8 cellular contexts compared by ENCODE assay signal in genomic region chr2:131673400-131674173, GRCh38.
DNase-seq lines count a peak whose midpoint lies in the region; ATAC-seq and TF ChIP-seq lines count a peak whose summit lies in the region.

No MANE protein-coding gene starts in this region.

- TF ChIP-seq CTCF in 22Rv1 (IDR thresholded peaks at IDR 0.05): peak; percentile 73
- TF ChIP-seq CTCF in GM13977 (IDR thresholded peaks at IDR 0.05; ENCODE audit: extremely low read depth, insufficient read depth, missing control alignments): peak; percentile 98
- peak; percentile 81 for TF ChIP-seq CTCF in choroid plexus epithelial cell (conservative IDR thresholded peaks at IDR 0.05; ENCODE audit: low read depth, low read length)

- intact Hi-C loops in left colon (cut with DNase I, micrococcal nuclease): loop anchor here in 1 of 2 donors (10.0 kb wide), 1 partner anchor 131 kb away; no protein-coding TSS in a partner anchor

- in situ Hi-C loops in GM13977 (cut with MboI; ENCODE audit: low pct_unique_long_range_greater_than_20kb, low sequenced_read_pairs, unreplicated experiment): loop anchor here (10.0 kb wide), 1 partner anchor 259 kb away; no protein-coding TSS in a partner anchor

- H3K27ac ChIP-seq in 22Rv1: peak overlapping the region; percentile 52

- H3K4me3 ChIP-seq in choroid plexus epithelial cell (ENCODE audit: low read depth, low read length): peak overlapping the region; percentile 14

- DNase-seq in GM13977 (ENCODE audit: low spot score) (peak; percentile 72), NCI-H1694 treated with DMSO at 0.1 percent for 48 hours (lab: John Stamatoyannopoulos, UW) (peak; percentile 64), choroid plexus epithelial cell (ENCODE audit: low read depth) (peak; percentile 65), left colon (peak; percentile 75 to 83)
- peak; percentile 23 for DNase-seq in stimulated activated CD4-positive, alpha-beta T cell treated with anti-CD3 and anti-CD28 coated beads, Interleukin-2, amount 100 ng/mL, for 4 hours (ENCODE audit: low read depth)

- peak; percentile 84 for ATAC-seq in HG02884 (IDR thresholded peaks at IDR 0.05; ENCODE audit: unreplicated experiment)
- ATAC-seq in activated CD4-positive, CD25-positive, alpha-beta regulatory T cell treated with anti-CD3 and anti-CD28 coated beads, Interleukin-2, amount 50 U/mL, for 24 hours: peak; percentile 76 to 80
- peak; percentile 95 for ATAC-seq in left colon

Comparison
In these comparisons a context has a peak if more than half of its experiments do, and no peak if none do; other contexts are left out.
1. Peak in every context shown above with its lines: DNase-seq, ATAC-seq, H3K4me3 ChIP-seq and H3K27ac ChIP-seq.
2. DNase-seq: peak in every context shown above with its lines; median percentile 79 in left colon; 72 in GM13977; 65 in choroid plexus epithelial cell; 64 in NCI-H1694 treated with DMSO at 0.1 percent for 48 hours; 23 in stimulated activated CD4-positive, alpha-beta T cell treated with anti-CD3 and anti-CD28 coated beads, Interleukin-2, amount 100 ng/mL, for 4 hours.